In genomic region chr14:58768977-58769376, GRCh38 we compare ENCODE assay signal across 18 cellular contexts.
"Had no signal": no experiment of that assay in that cellular context is flagged by ENCODE, and none has a peak within 500 bp of the region (broad histone marks: within the 10 kb centered on the region; RNA-seq: fewer than 3 reads in every experiment).

No MANE protein-coding gene starts in this region.

- H3K36me3 ChIP-seq: esophagus squamous epithelium, lower lobe of right lung, sigmoid colon, upper lobe of left lung had no signal

- H3K4me3 Mint-ChIP-seq: activated CD4-positive, alpha-beta memory T cell treated with anti-CD3 and anti-CD28 coated beads, Interleukin-2, amount 10 ng/mL, durations not matched to agents 7 days and 5 days; activated CD4-positive, alpha-beta T cell treated with anti-CD3 and anti-CD28 coated beads for 36 hours; activated naive CD8-positive, alpha-beta T cell treated with anti-CD3 and anti-CD28 coated beads, Interleukin-2, amount 10 ng/mL, durations not matched to agents 7 days and 5 days; activated T-cell treated with anti-CD3 and anti-CD28 coated beads, Interleukin-2, amount 50 U/mL, for 72 hours; naive thymus-derived CD8-positive, alpha-beta T cell; stimulated activated naive B cell treated with anti-CD40 and anti-IgM and Interleukin-4, amounts not matched to agents 10 μg/mL and 1 μg/mL and 100 μg/mL, for 72 hours had no signal

- H3K27ac Mint-ChIP-seq: activated CD4-positive, alpha-beta memory T cell treated with anti-CD3 and anti-CD28 coated beads, Interleukin-2, amount 10 ng/mL, durations not matched to agents 7 days and 5 days; activated CD4-positive, alpha-beta T cell treated with anti-CD3 and anti-CD28 coated beads for 36 hours; activated naive CD8-positive, alpha-beta T cell treated with anti-CD3 and anti-CD28 coated beads, Interleukin-2, amount 10 ng/mL, durations not matched to agents 7 days and 5 days; activated T-cell treated with anti-CD3 and anti-CD28 coated beads, Interleukin-2, amount 50 U/mL, for 72 hours; naive thymus-derived CD8-positive, alpha-beta T cell; stimulated activated naive B cell treated with anti-CD40 and anti-IgM and Interleukin-4, amounts not matched to agents 10 μg/mL and 1 μg/mL and 100 μg/mL, for 72 hours had no signal

- ATAC-seq: activated CD4-positive, alpha-beta T cell treated with anti-CD3 and anti-CD28 coated beads for 36 hours; activated T-cell treated with anti-CD3 and anti-CD28 coated beads, Interleukin-2, amount 50 U/mL, for 72 hours; lower lobe of right lung; naive thymus-derived CD8-positive, alpha-beta T cell; stimulated activated naive B cell treated with anti-CD40 and anti-IgM and Interleukin-4, amounts not matched to agents 10 μg/mL and 1 μg/mL and 100 μg/mL, for 72 hours had no signal

- H3K27me3 ChIP-seq: esophagus squamous epithelium, sigmoid colon, upper lobe of left lung had no signal

- DNase-seq: activated CD4-positive, alpha-beta memory T cell treated with anti-CD3 and anti-CD28 coated beads, Interleukin-2, amount 10 ng/mL, durations not matched to agents 7 days and 5 days; activated CD4-positive, alpha-beta T cell treated with anti-CD3 and anti-CD28 coated beads for 36 hours; activated CD8-positive, alpha-beta memory T cell treated with anti-CD3 and anti-CD28 coated beads, Interleukin-2, amount 50 U/mL, for 4 hours; activated gamma-delta T cell treated with Interleukin-2 at 50 U/mL for 16 hours; activated naive CD8-positive, alpha-beta T cell treated with anti-CD3 and anti-CD28 coated beads, Interleukin-2, amount 10 ng/mL, durations not matched to agents 7 days and 5 days; activated T-cell treated with anti-CD3 and anti-CD28 coated beads, Interleukin-2, amount 50 U/mL, for 72 hours; aorta; esophagus squamous epithelium; foreskin fibroblast; head of caudate nucleus; lower lobe of right lung; mucosa of descending colon; naive thymus-derived CD8-positive, alpha-beta T cell; sigmoid colon; stimulated activated CD4-positive, alpha-beta T cell treated with anti-CD3 and anti-CD28 coated beads, Interleukin-2, amount 100 ng/mL, for 24 hours; stimulated activated naive B cell treated with anti-CD40 and anti-IgM and Interleukin-4, amounts not matched to agents 10 μg/mL and 1 μg/mL and 100 μg/mL, for 72 hours; upper lobe of left lung had no signal

- H3K27me3 Mint-ChIP-seq: activated CD4-positive, alpha-beta T cell treated with anti-CD3 and anti-CD28 coated beads for 36 hours; activated naive CD8-positive, alpha-beta T cell treated with anti-CD3 and anti-CD28 coated beads, Interleukin-2, amount 10 ng/mL, durations not matched to agents 7 days and 5 days had no signal

- H3K9me3 Mint-ChIP-seq: activated CD4-positive, alpha-beta memory T cell treated with anti-CD3 and anti-CD28 coated beads, Interleukin-2, amount 10 ng/mL, durations not matched to agents 7 days and 5 days; activated naive CD8-positive, alpha-beta T cell treated with anti-CD3 and anti-CD28 coated beads, Interleukin-2, amount 10 ng/mL, durations not matched to agents 7 days and 5 days; activated T-cell treated with anti-CD3 and anti-CD28 coated beads, Interleukin-2, amount 50 U/mL, for 72 hours; naive thymus-derived CD8-positive, alpha-beta T cell; stimulated activated naive B cell treated with anti-CD40 and anti-IgM and Interleukin-4, amounts not matched to agents 10 μg/mL and 1 μg/mL and 100 μg/mL, for 72 hours had no signal

- H3K4me3 ChIP-seq: esophagus squamous epithelium, lower lobe of right lung, mucosa of descending colon, sigmoid colon, upper lobe of left lung had no signal

- H3K27ac ChIP-seq: esophagus squamous epithelium, lower lobe of right lung, sigmoid colon, upper lobe of left lung, VCaP had no signal

- H3K4me1 Mint-ChIP-seq: activated CD4-positive, alpha-beta memory T cell treated with anti-CD3 and anti-CD28 coated beads, Interleukin-2, amount 10 ng/mL, durations not matched to agents 7 days and 5 days; activated CD4-positive, alpha-beta T cell treated with anti-CD3 and anti-CD28 coated beads for 36 hours; activated naive CD8-positive, alpha-beta T cell treated with anti-CD3 and anti-CD28 coated beads, Interleukin-2, amount 10 ng/mL, durations not matched to agents 7 days and 5 days; naive thymus-derived CD8-positive, alpha-beta T cell; stimulated activated naive B cell treated with anti-CD40 and anti-IgM and Interleukin-4, amounts not matched to agents 10 μg/mL and 1 μg/mL and 100 μg/mL, for 72 hours had no signal

- H3K4me1 ChIP-seq: esophagus squamous epithelium, lower lobe of right lung, sigmoid colon, upper lobe of left lung had no signal

- H3K36me3 Mint-ChIP-seq: activated naive CD8-positive, alpha-beta T cell treated with anti-CD3 and anti-CD28 coated beads, Interleukin-2, amount 10 ng/mL, durations not matched to agents 7 days and 5 days; naive thymus-derived CD8-positive, alpha-beta T cell; stimulated activated naive B cell treated with anti-CD40 and anti-IgM and Interleukin-4, amounts not matched to agents 10 μg/mL and 1 μg/mL and 100 μg/mL, for 72 hours had no signal
